19 cellular contexts compared by ENCODE assay signal in genomic region chr6:143561105-143561704, GRCh38. TPM values are rescaled to one million over a fixed set of nuclear protein-coding genes. Genes with fewer than 3 reads are reported as not detected.
DNase-seq lines count a peak whose midpoint lies in the region; ATAC-seq, FAIRE-seq and TF ChIP-seq lines count a peak whose summit lies in the region.
"Had no signal": no experiment of that assay in that cellular context is flagged by ENCODE, and none has a peak within 500 bp of the region (broad histone marks: within the 10 kb centered on the region; RNA-seq: fewer than 3 reads in every experiment).

No MANE protein-coding gene starts in this region.

- peak; percentile 56 for DNase-seq in activated CD8-positive, alpha-beta T cell treated with anti-CD3 and anti-CD28 coated beads for 36 hours
- DNase-seq in activated CD8-positive, alpha-beta T cell treated with anti-CD3 and anti-CD28 coated beads, Interleukin-2, amount 10 ng/mL, durations not matched to agents 7 days and 5 days = no peak
- no peak for DNase-seq in Caco-2
- no peak for DNase-seq in central memory CD8-positive, alpha-beta T cell (ENCODE audit: low spot score in 2 of 2)
- DNase-seq in neural crest cell (ENCODE audit: low read depth, low spot score) = no peak
- no peak for DNase-seq in left lung
- no peak for DNase-seq in HTR-8/SVneo (ENCODE audit: insufficient read length, low spot score)
- DNase-seq: CD4-positive, alpha-beta T cell; DMS79 treated with DMSO at 0.1 percent for 48 hours; Karpas-422; NCI-H1417 treated with DMSO at 0.1 percent for 48 hours; NCI-H187 treated with DMSO at 0.1 percent for 48 hours; NCI-H2227 treated with DMSO at 0.1 percent for 48 hours; NCI-H510A treated with DMSO at 0.1 percent for 48 hours; NCI-H82; SHP77 had no signal

- TF ChIP-seq CTCF in activated CD8-positive, alpha-beta T cell treated with anti-CD3 and anti-CD28 coated beads for 36 hours (IDR thresholded peaks at IDR 0.05) = no peak
- no peak for TF ChIP-seq CTCF in Caco-2 (IDR thresholded peaks at IDR 0.05; ENCODE audit: insufficient read depth in 1 of 2, low read depth in 1 of 2, low read length in 1 of 2, severe bottlenecking in 1 of 2, unreplicated experiment in 1 of 2)
- no peak for TF ChIP-seq CTCF in neural crest cell (conservative IDR thresholded peaks at IDR 0.05)
- no peak for TF ChIP-seq CTCF in left lung (IDR thresholded peaks at IDR 0.05)

- H3K36me3 ChIP-seq in Caco-2 (ENCODE audit: control insufficient read depth, insufficient read depth, low read length) (no peaks in the 10 kb centered on the region), left lung (no peaks in the 10 kb centered on the region)

- no peaks in the 10 kb centered on the region for H3K27me3 Mint-ChIP-seq in activated CD8-positive, alpha-beta T cell treated with anti-CD3 and anti-CD28 coated beads for 36 hours
- H3K27me3 Mint-ChIP-seq in activated CD8-positive, alpha-beta T cell treated with anti-CD3 and anti-CD28 coated beads, Interleukin-2, amount 10 ng/mL, durations not matched to agents 7 days and 5 days (ENCODE audit: low read depth) = no peaks in the 10 kb centered on the region
- H3K27me3 Mint-ChIP-seq in Caco-2 (ENCODE audit: insufficient read depth, unreplicated experiment) (no peaks in the 10 kb centered on the region), neural crest cell (ENCODE audit: low read depth) (no peaks in the 10 kb centered on the region)
- H3K27me3 Mint-ChIP-seq in central memory CD8-positive, alpha-beta T cell = no peaks in the 10 kb centered on the region
- H3K27me3 Mint-ChIP-seq: CD4-positive, alpha-beta T cell had no signal

- no peaks in the 10 kb centered on the region for H3K27me3 ChIP-seq in Caco-2 (replicated peaks; ENCODE audit: control insufficient read depth, insufficient read depth, low read length)
- no peaks in the 10 kb centered on the region for H3K27me3 ChIP-seq in left lung

- H3K4me1 ChIP-seq in Caco-2 (no peaks in the 10 kb centered on the region), left lung (peaks cover 0 to 3% of the 10 kb centered on the region in 2 donors)

- FAIRE-seq in HTR-8/SVneo (lab: Jason Lieb, UNC) = no peak
- FAIRE-seq: A204.1, H54 had no signal

- peaks cover 16% of the 10 kb centered on the region for H3K4me1 Mint-ChIP-seq in activated CD8-positive, alpha-beta T cell treated with anti-CD3 and anti-CD28 coated beads for 36 hours (ENCODE audit: low read depth)
- H3K4me1 Mint-ChIP-seq in activated CD8-positive, alpha-beta T cell treated with anti-CD3 and anti-CD28 coated beads, Interleukin-2, amount 10 ng/mL, durations not matched to agents 7 days and 5 days (ENCODE audit: low read depth) = peaks cover 16% of the 10 kb centered on the region
- no peaks in the 10 kb centered on the region for H3K4me1 Mint-ChIP-seq in Caco-2 (ENCODE audit: low read depth, unreplicated experiment)
- peaks cover 65% of the 10 kb centered on the region for H3K4me1 Mint-ChIP-seq in central memory CD8-positive, alpha-beta T cell
- no peaks in the 10 kb centered on the region for H3K4me1 Mint-ChIP-seq in neural crest cell

- H3K4me3 ChIP-seq in Caco-2 (ENCODE audit: low read depth, low read length) (no peak overlapping the region), left lung (no peak overlapping the region)

- CTCF ChIA-PET in activated CD8-positive, alpha-beta T cell treated with anti-CD3 and anti-CD28 coated beads for 36 hours (lab: Charles Lee) = interaction anchor here (1.3 to 1.9 kb wide), 3 partner anchors 14 to 22 kb away, joined by 3 to 8 read pairs (median 5); no protein-coding TSS in a partner anchor
- CTCF ChIA-PET in activated CD8-positive, alpha-beta T cell treated with anti-CD3 and anti-CD28 coated beads, Interleukin-2, amount 10 ng/mL, durations not matched to agents 7 days and 5 days (lab: Charles Lee) = interaction anchor here (0.6 to 1.6 kb wide), 3 partner anchors 14 to 379 kb away, joined by 3 to 4 read pairs (median 3); no protein-coding TSS in a partner anchor
- CTCF ChIA-PET in Caco-2 (lab: Charles Lee) = no interaction called here

- no peak overlapping the region for H3K27ac ChIP-seq in left lung

- peak overlapping the region; percentile 21 for H3K27ac Mint-ChIP-seq in activated CD8-positive, alpha-beta T cell treated with anti-CD3 and anti-CD28 coated beads for 36 hours
- no peak overlapping the region for H3K27ac Mint-ChIP-seq in activated CD8-positive, alpha-beta T cell treated with anti-CD3 and anti-CD28 coated beads, Interleukin-2, amount 10 ng/mL, durations not matched to agents 7 days and 5 days
- H3K27ac Mint-ChIP-seq in Caco-2 (ENCODE audit: unreplicated experiment) = peak overlapping the region; percentile 59
- peak overlapping the region; percentile 84 for H3K27ac Mint-ChIP-seq in central memory CD8-positive, alpha-beta T cell (ENCODE audit: low read depth)
- H3K27ac Mint-ChIP-seq in neural crest cell (ENCODE audit: unreplicated experiment) = peak overlapping the region; percentile 43
- H3K27ac Mint-ChIP-seq: CD4-positive, alpha-beta T cell had no signal

- no peak overlapping the region for H3K4me3 Mint-ChIP-seq in activated CD8-positive, alpha-beta T cell treated with anti-CD3 and anti-CD28 coated beads for 36 hours
- H3K4me3 Mint-ChIP-seq in activated CD8-positive, alpha-beta T cell treated with anti-CD3 and anti-CD28 coated beads, Interleukin-2, amount 10 ng/mL, durations not matched to agents 7 days and 5 days = no peak overlapping the region
- no peak overlapping the region for H3K4me3 Mint-ChIP-seq in Caco-2 (ENCODE audit: unreplicated experiment)
- peak overlapping the region; percentile 64 for H3K4me3 Mint-ChIP-seq in central memory CD8-positive, alpha-beta T cell
- no peak overlapping the region for H3K4me3 Mint-ChIP-seq in neural crest cell
- H3K4me3 Mint-ChIP-seq: CD4-positive, alpha-beta T cell had no signal

- H3K9me3 ChIP-seq in Caco-2 = no peaks in the 10 kb centered on the region
- H3K9me3 ChIP-seq in left lung = no peaks in the 10 kb centered on the region

- no TSS peak for BruUV-seq in Caco-2 (replicated peaks; lab: Mats Ljungman, UMichigan)

- peak; percentile 81 for ATAC-seq in activated CD8-positive, alpha-beta T cell treated with anti-CD3 and anti-CD28 coated beads for 36 hours
- no peak for ATAC-seq in activated CD8-positive, alpha-beta T cell treated with anti-CD3 and anti-CD28 coated beads, Interleukin-2, amount 10 ng/mL, durations not matched to agents 7 days and 5 days
- ATAC-seq in central memory CD8-positive, alpha-beta T cell (replicated peaks; ENCODE audit: extremely low read depth, poor library complexity, severe bottlenecking) = peak; percentile 38
- ATAC-seq in left lung (no peak), GM18861 (IDR thresholded peaks at IDR 0.05; ENCODE audit: unreplicated experiment) (no peak)

- no peaks in the 10 kb centered on the region for H3K9me3 Mint-ChIP-seq in activated CD8-positive, alpha-beta T cell treated with anti-CD3 and anti-CD28 coated beads for 36 hours
- H3K9me3 Mint-ChIP-seq in activated CD8-positive, alpha-beta T cell treated with anti-CD3 and anti-CD28 coated beads, Interleukin-2, amount 10 ng/mL, durations not matched to agents 7 days and 5 days (ENCODE audit: insufficient read depth) = peaks cover 5% of the 10 kb centered on the region
- H3K9me3 Mint-ChIP-seq in Caco-2 (ENCODE audit: unreplicated experiment) (no peaks in the 10 kb centered on the region), neural crest cell (no peaks in the 10 kb centered on the region)
- H3K9me3 Mint-ChIP-seq in central memory CD8-positive, alpha-beta T cell = no peaks in the 10 kb centered on the region
- H3K9me3 Mint-ChIP-seq: CD4-positive, alpha-beta T cell had no signal

- POLR2A ChIA-PET in activated CD8-positive, alpha-beta T cell treated with anti-CD3 and anti-CD28 coated beads for 36 hours (lab: Charles Lee) = interaction anchor here (1.4 kb wide), 1 partner anchor 11 kb away, joined by 3 read pairs; no protein-coding TSS in a partner anchor
- POLR2A ChIA-PET in activated CD8-positive, alpha-beta T cell treated with anti-CD3 and anti-CD28 coated beads, Interleukin-2, amount 10 ng/mL, durations not matched to agents 7 days and 5 days (lab: Charles Lee) = no interaction called here
- POLR2A ChIA-PET in Caco-2 (lab: Charles Lee) = no interaction called here

- intact Hi-C loops in activated CD8-positive, alpha-beta T cell treated with anti-CD3 and anti-CD28 coated beads for 36 hours (cut with micrococcal nuclease) = no loop called here
- intact Hi-C loops in Caco-2 (cut with micrococcal nuclease; ENCODE audit: unreplicated experiment) = no loop called here
- intact Hi-C loops in left lung (cut with DNase I) = no loop called here

- H3K36me3 Mint-ChIP-seq in activated CD8-positive, alpha-beta T cell treated with anti-CD3 and anti-CD28 coated beads for 36 hours (ENCODE audit: low read depth) = no peaks in the 10 kb centered on the region
- H3K36me3 Mint-ChIP-seq in activated CD8-positive, alpha-beta T cell treated with anti-CD3 and anti-CD28 coated beads, Interleukin-2, amount 10 ng/mL, durations not matched to agents 7 days and 5 days (ENCODE audit: low read depth) = peaks cover 6% of the 10 kb centered on the region
- H3K36me3 Mint-ChIP-seq in Caco-2 (ENCODE audit: insufficient read depth, unreplicated experiment) (peaks cover 6% of the 10 kb centered on the region), neural crest cell (ENCODE audit: low read depth) (no peaks in the 10 kb centered on the region)
- peaks cover 11% of the 10 kb centered on the region for H3K36me3 Mint-ChIP-seq in central memory CD8-positive, alpha-beta T cell (ENCODE audit: insufficient read depth)

RNA-seq across cellular contexts. Expression of gene FUCA2, which starts 49.7 kb away (rescaled TPM):
- total RNA-seq in activated CD8-positive, alpha-beta T cell treated with anti-CD3 and anti-CD28 coated beads for 36 hours = 1 to 10 TPM; 6.6 to 8.5 TPM
- total RNA-seq in activated CD8-positive, alpha-beta T cell treated with anti-CD3 and anti-CD28 coated beads, Interleukin-2, amount 10 ng/mL, durations not matched to agents 7 days and 5 days = 10 to 100 TPM; 10.7 to 13.8 TPM
- 102 and 119 TPM in 2 replicates for total RNA-seq in Caco-2 (2022)
- total RNA-seq in neural crest cell = 48.9 and 52.3 TPM in 2 replicates
- 10 to 100 TPM; 45.6 to 83.4 TPM for total RNA-seq in left lung

Comparison
In these comparisons a context has a peak if more than half of its experiments do, and no peak if none do; other contexts are left out.
1. ATAC-seq: peak in activated CD8-positive, alpha-beta T cell treated with anti-CD3 and anti-CD28 coated beads for 36 hours (single experiment) and central memory CD8-positive, alpha-beta T cell (single experiment); none in activated CD8-positive, alpha-beta T cell treated with anti-CD3 and anti-CD28 coated beads, Interleukin-2, amount 10 ng/mL, durations not matched to agents 7 days and 5 days (single experiment), left lung (single experiment) and GM18861 (single experiment).